Comparison of ENCODE assay signal across 20 cellular contexts in genomic region chr2:163701399-163702195, GRCh38. TPM values are rescaled to one million over a fixed set of nuclear protein-coding genes. Genes with fewer than 3 reads are reported as not detected.
"Had no signal": no experiment of that assay in that cellular context is flagged by ENCODE, and none has a peak within 500 bp of the region (broad histone marks: within the 10 kb centered on the region; RNA-seq: fewer than 3 reads in every experiment).

No MANE protein-coding gene starts in this region.

- H3K27ac Mint-ChIP-seq: activated CD4-positive, alpha-beta T cell treated with anti-CD3 and anti-CD28 coated beads, Interleukin-2, amount 10 ng/mL, durations not matched to agents 24 days and 14 days; activated CD8-positive, alpha-beta T cell treated with anti-CD3 and anti-CD28 coated beads for 36 hours; activated naive CD4-positive, alpha-beta T cell treated with anti-CD3 and anti-CD28 coated beads, Interleukin-2, amount 10 ng/mL, durations not matched to agents 7 days and 5 days; activated naive CD8-positive, alpha-beta T cell treated with anti-CD3 and anti-CD28 coated beads, Interleukin-2, amount 50 U/mL, for 24 hours; activated T-cell treated with anti-CD3 and anti-CD28 coated beads, Interleukin-2, amount 50 U/mL, for 24 hours; dendritic cell treated with granulocyte-macrophage colony-stimulating factor and Interleukin-4, amounts not matched to agents 40 ng/mL and 50 ng/mL, for 4 days; memory B cell; naive thymus-derived CD8-positive, alpha-beta T cell had no signal

- DNase-seq: activated CD4-positive, alpha-beta T cell treated with anti-CD3 and anti-CD28 coated beads, Interleukin-2, amount 10 ng/mL, durations not matched to agents 24 days and 14 days; activated CD8-positive, alpha-beta T cell treated with anti-CD3 and anti-CD28 coated beads for 36 hours; activated naive CD4-positive, alpha-beta T cell treated with anti-CD3 and anti-CD28 coated beads, Interleukin-2, amount 10 ng/mL, durations not matched to agents 7 days and 5 days; activated naive CD8-positive, alpha-beta T cell treated with anti-CD3 and anti-CD28 coated beads, Interleukin-2, amount 50 U/mL, for 24 hours; activated T-cell treated with anti-CD3 and anti-CD28 coated beads, Interleukin-2, amount 50 U/mL, for 24 hours; aorta; cerebellar nuclear complex; effector CD8-positive, alpha-beta T cell; hippocampal formation; left lung; naive thymus-derived CD8-positive, alpha-beta T cell; retina; stimulated activated naive CD8-positive, alpha-beta T cell treated with anti-CD3 and anti-CD28 coated beads, Interleukin-15, Interleukin-2, amounts not matched to agents 100 U/mL and 50 U/mL, for 24 hours; substantia nigra; T-helper 2 cell had no signal

- H3K27ac ChIP-seq: esophagus muscularis mucosa, left lung, neutrophil, tibial nerve had no signal

- H3K4me1 Mint-ChIP-seq: activated CD4-positive, alpha-beta T cell treated with anti-CD3 and anti-CD28 coated beads, Interleukin-2, amount 10 ng/mL, durations not matched to agents 24 days and 14 days; activated naive CD4-positive, alpha-beta T cell treated with anti-CD3 and anti-CD28 coated beads, Interleukin-2, amount 10 ng/mL, durations not matched to agents 7 days and 5 days; activated naive CD8-positive, alpha-beta T cell treated with anti-CD3 and anti-CD28 coated beads, Interleukin-2, amount 50 U/mL, for 24 hours; memory B cell; naive thymus-derived CD8-positive, alpha-beta T cell had no signal

- H3K4me3 Mint-ChIP-seq: activated CD4-positive, alpha-beta T cell treated with anti-CD3 and anti-CD28 coated beads, Interleukin-2, amount 10 ng/mL, durations not matched to agents 24 days and 14 days; activated CD8-positive, alpha-beta T cell treated with anti-CD3 and anti-CD28 coated beads for 36 hours; activated naive CD4-positive, alpha-beta T cell treated with anti-CD3 and anti-CD28 coated beads, Interleukin-2, amount 10 ng/mL, durations not matched to agents 7 days and 5 days; activated naive CD8-positive, alpha-beta T cell treated with anti-CD3 and anti-CD28 coated beads, Interleukin-2, amount 50 U/mL, for 24 hours; activated T-cell treated with anti-CD3 and anti-CD28 coated beads, Interleukin-2, amount 50 U/mL, for 24 hours; dendritic cell treated with granulocyte-macrophage colony-stimulating factor and Interleukin-4, amounts not matched to agents 40 ng/mL and 50 ng/mL, for 4 days; memory B cell; naive thymus-derived CD8-positive, alpha-beta T cell had no signal

- H3K9me3 Mint-ChIP-seq: activated CD4-positive, alpha-beta T cell treated with anti-CD3 and anti-CD28 coated beads, Interleukin-2, amount 10 ng/mL, durations not matched to agents 24 days and 14 days; activated CD8-positive, alpha-beta T cell treated with anti-CD3 and anti-CD28 coated beads for 36 hours; dendritic cell treated with granulocyte-macrophage colony-stimulating factor and Interleukin-4, amounts not matched to agents 40 ng/mL and 50 ng/mL, for 4 days had no signal

- H3K27me3 Mint-ChIP-seq: activated CD4-positive, alpha-beta T cell treated with anti-CD3 and anti-CD28 coated beads, Interleukin-2, amount 10 ng/mL, durations not matched to agents 24 days and 14 days; activated CD8-positive, alpha-beta T cell treated with anti-CD3 and anti-CD28 coated beads for 36 hours; activated naive CD4-positive, alpha-beta T cell treated with anti-CD3 and anti-CD28 coated beads, Interleukin-2, amount 10 ng/mL, durations not matched to agents 7 days and 5 days; activated naive CD8-positive, alpha-beta T cell treated with anti-CD3 and anti-CD28 coated beads, Interleukin-2, amount 50 U/mL, for 24 hours; activated T-cell treated with anti-CD3 and anti-CD28 coated beads, Interleukin-2, amount 50 U/mL, for 24 hours; dendritic cell treated with granulocyte-macrophage colony-stimulating factor and Interleukin-4, amounts not matched to agents 40 ng/mL and 50 ng/mL, for 4 days; memory B cell had no signal

- H3K4me3 ChIP-seq: esophagus muscularis mucosa, left lung, tibial nerve had no signal

- H3K36me3 ChIP-seq: esophagus muscularis mucosa, left lung, neutrophil, tibial nerve had no signal

- H3K27me3 ChIP-seq: esophagus muscularis mucosa, left lung, neutrophil, tibial nerve had no signal

- H3K36me3 Mint-ChIP-seq: activated naive CD4-positive, alpha-beta T cell treated with anti-CD3 and anti-CD28 coated beads, Interleukin-2, amount 10 ng/mL, durations not matched to agents 7 days and 5 days; memory B cell; naive thymus-derived CD8-positive, alpha-beta T cell had no signal

- H3K9me3 ChIP-seq: esophagus muscularis mucosa, left lung, neutrophil, tibial nerve had no signal

- ATAC-seq: activated CD8-positive, alpha-beta T cell treated with anti-CD3 and anti-CD28 coated beads for 36 hours; activated naive CD8-positive, alpha-beta T cell treated with anti-CD3 and anti-CD28 coated beads, Interleukin-2, amount 50 U/mL, for 24 hours; left lung; naive thymus-derived CD8-positive, alpha-beta T cell; stimulated activated naive CD8-positive, alpha-beta T cell treated with anti-CD3 and anti-CD28 coated beads, Interleukin-15, Interleukin-2, amounts not matched to agents 100 U/mL and 50 U/mL, for 24 hours had no signal

- H3K4me1 ChIP-seq: left lung had no signal

RNA-seq across cellular contexts. Expression of gene FIGN, which starts 34.2 kb away (rescaled TPM):
- total RNA-seq: activated CD4-positive, alpha-beta T cell treated with anti-CD3 and anti-CD28 coated beads, Interleukin-2, amount 10 ng/mL, durations not matched to agents 24 days and 14 days; activated CD8-positive, alpha-beta T cell treated with anti-CD3 and anti-CD28 coated beads for 36 hours; naive thymus-derived CD8-positive, alpha-beta T cell had no signal
- polyA plus RNA-seq: naive thymus-derived CD8-positive, alpha-beta T cell had no signal
